In the genomic region with DNA sequence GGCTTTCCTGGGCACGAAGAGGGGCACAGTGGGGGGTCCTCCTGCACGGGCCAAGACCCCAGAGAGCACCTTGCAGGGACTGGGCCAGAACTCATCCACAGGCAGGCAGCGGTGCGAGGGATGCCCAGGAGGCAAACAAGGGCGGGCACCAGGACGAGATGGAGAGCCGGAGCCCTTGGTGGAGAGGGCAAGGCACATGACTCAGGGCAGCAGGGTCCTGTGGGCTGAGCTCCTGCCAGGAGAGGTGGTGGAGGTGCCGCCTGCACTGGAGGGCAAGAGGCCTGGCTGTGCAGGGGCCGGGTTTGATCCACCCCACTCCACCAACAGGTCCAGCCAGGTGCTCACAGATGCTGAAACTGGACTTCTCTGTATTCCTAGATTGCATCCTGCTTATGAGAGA, we compare ENCODE assay signal across 21 cellular contexts.
"Had no signal": no experiment of that assay in that cellular context is flagged by ENCODE, and none has a peak within 500 bp of the region (broad histone marks: within the 10 kb centered on the region; RNA-seq: fewer than 3 reads in every experiment).

No MANE protein-coding gene starts in this region.

- H3K4me1 ChIP-seq: colonic mucosa, esophagus muscularis mucosa, foreskin keratinocyte, gastroesophageal sphincter, heart left ventricle, left ventricle myocardium inferior, lower lobe of right lung had no signal

- H3K36me3 ChIP-seq: colonic mucosa, esophagus muscularis mucosa, gastroesophageal sphincter, heart left ventricle, left ventricle myocardium inferior, lower lobe of right lung had no signal

- DNase-seq: cerebellar nuclear complex; colonic mucosa; cortex of kidney; effector CD8-positive, alpha-beta T cell; effector memory CD8-positive, alpha-beta T cell; endodermal cell; foreskin keratinocyte; hypothalamus; immature natural killer cell; islet precursor cell; left ventricle myocardium inferior; lower lobe of right lung; mesenchymal stem cell; mucosa of descending colon had no signal

- H3K9me3 ChIP-seq: colonic mucosa, esophagus muscularis mucosa, gastroesophageal sphincter, heart left ventricle, left ventricle myocardium inferior, lower lobe of right lung had no signal

- H3K36me3 Mint-ChIP-seq: immature natural killer cell, mesothelial cell of epicardium had no signal

- H3K4me1 Mint-ChIP-seq: immature natural killer cell had no signal

- H3K9me3 Mint-ChIP-seq: dendritic cell treated with granulocyte-macrophage colony-stimulating factor and Interleukin-4, amounts not matched to agents 40 ng/mL and 50 ng/mL, for 4 days; endodermal cell; immature natural killer cell; mesothelial cell of epicardium had no signal

- H3K4me3 ChIP-seq: colonic mucosa, esophagus muscularis mucosa, gastroesophageal sphincter, heart left ventricle, hepatocyte, left ventricle myocardium inferior, lower lobe of right lung, mucosa of descending colon had no signal

- H3K27me3 Mint-ChIP-seq: dendritic cell treated with granulocyte-macrophage colony-stimulating factor and Interleukin-4, amounts not matched to agents 40 ng/mL and 50 ng/mL, for 4 days; effector memory CD8-positive, alpha-beta T cell had no signal

- H3K27ac ChIP-seq: colonic mucosa, esophagus muscularis mucosa, foreskin keratinocyte, gastroesophageal sphincter, heart left ventricle, hepatocyte, left ventricle myocardium inferior, lower lobe of right lung had no signal

- ATAC-seq: effector memory CD8-positive, alpha-beta T cell; foreskin keratinocyte; gastroesophageal sphincter; heart left ventricle; left cardiac atrium; lower lobe of right lung; mucosa of descending colon had no signal

- H3K27me3 ChIP-seq: colonic mucosa, foreskin keratinocyte, hepatocyte had no signal

- H3K4me3 Mint-ChIP-seq: dendritic cell treated with granulocyte-macrophage colony-stimulating factor and Interleukin-4, amounts not matched to agents 40 ng/mL and 50 ng/mL, for 4 days; effector memory CD8-positive, alpha-beta T cell; endodermal cell; immature natural killer cell; mesothelial cell of epicardium had no signal

- H3K27ac Mint-ChIP-seq: dendritic cell treated with granulocyte-macrophage colony-stimulating factor and Interleukin-4, amounts not matched to agents 40 ng/mL and 50 ng/mL, for 4 days; effector memory CD8-positive, alpha-beta T cell; endodermal cell; immature natural killer cell; mesothelial cell of epicardium had no signal
